Comparison of ENCODE assay signal across 1 cellular context in genomic region chr2:142865924-142866323, GRCh38.
TF ChIP-seq lines count a peak whose summit lies in the region.

No MANE protein-coding gene starts in this region.

TF ChIP-seq in GM23338, 12 proteins besides CTCF, POLR2A, EP300 and RAD21 (continued from another document):
- no peak for TF ChIP-seq EZH2 (IDR thresholded peaks at IDR 0.05; ENCODE audit: low read depth, unreplicated experiment)
- TF ChIP-seq EZH2phosphoT487 (IDR thresholded peaks at IDR 0.05; ENCODE audit: unreplicated experiment): no peak
